In the genomic region with DNA sequence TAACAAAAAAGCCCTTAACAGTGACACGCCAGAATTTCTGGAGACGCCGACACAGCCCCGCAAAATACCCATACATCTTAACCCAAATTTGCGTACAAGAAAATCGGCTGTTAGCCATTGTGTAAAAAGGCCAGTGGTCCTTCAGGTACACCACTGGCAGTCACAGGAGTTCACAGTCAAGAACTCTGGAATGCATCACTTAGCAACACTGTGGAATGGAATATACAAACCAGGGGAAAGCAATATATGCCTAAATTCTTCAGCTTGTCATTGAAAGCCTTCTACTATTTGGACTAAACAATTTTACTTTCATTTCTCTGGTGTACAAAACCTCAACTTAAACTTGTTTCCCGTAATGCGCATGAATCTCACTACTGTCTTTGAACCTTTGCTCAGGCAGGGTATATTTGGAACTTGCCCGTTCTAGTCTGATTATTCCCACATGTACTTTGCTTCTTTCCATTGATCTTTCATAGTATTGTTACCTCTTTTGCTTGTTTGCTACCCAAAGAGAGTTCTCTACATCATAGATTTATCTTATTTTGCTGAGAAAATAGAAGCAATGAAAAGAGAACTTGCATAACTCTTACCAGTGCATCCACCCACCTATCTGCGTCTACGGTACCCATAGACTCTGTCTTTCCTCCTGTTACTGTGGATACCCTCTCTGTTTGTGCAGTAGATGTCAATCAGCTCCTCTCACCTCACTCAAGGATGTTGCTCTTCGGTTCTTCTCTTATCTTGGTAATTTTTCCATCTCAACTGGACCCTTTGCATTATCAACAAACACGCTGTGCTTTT, we compare ENCODE assay signal across 21 cellular contexts. TPM values are rescaled to one million over a fixed set of nuclear protein-coding genes. Genes with fewer than 3 reads are reported as not detected.
A peak's percentile ranks its signal among the peaks of the same experiment; 100 is the strongest.
DNase-seq lines count a peak whose midpoint lies in the region; ATAC-seq and TF ChIP-seq lines count a peak whose summit lies in the region.
"Had no signal": no experiment of that assay in that cellular context is flagged by ENCODE, and none has a peak within 500 bp of the region (broad histone marks: within the 10 kb centered on the region; RNA-seq: fewer than 3 reads in every experiment).

A gene (minus strand): TSS at position 178 of the 801 bp plus-strand sequence. CDS start 60 bp downstream, at position 118.

- no peak for ATAC-seq in central memory CD8-positive, alpha-beta T cell (replicated peaks; ENCODE audit: extremely low read depth, poor library complexity, severe bottlenecking)
- no peak for ATAC-seq in GM19397 (IDR thresholded peaks at IDR 0.05; ENCODE audit: unreplicated experiment)

- no peak for TF ChIP-seq CTCF in neural crest cell (conservative IDR thresholded peaks at IDR 0.05)

- H3K36me3 Mint-ChIP-seq in activated CD4-positive, alpha-beta T cell treated with anti-CD3 and anti-CD28 coated beads, Interleukin-2, amount 10 ng/mL, durations not matched to agents 7 days and 5 days (ENCODE audit: low read depth) = peaks cover 32% of the 10 kb centered on the region
- H3K36me3 Mint-ChIP-seq in central memory CD8-positive, alpha-beta T cell (ENCODE audit: insufficient read depth) = peaks cover 29% of the 10 kb centered on the region
- H3K36me3 Mint-ChIP-seq in neural crest cell (ENCODE audit: low read depth) = peaks cover 2% of the 10 kb centered on the region

- DNase-seq in activated CD4-positive, alpha-beta T cell treated with anti-CD3 and anti-CD28 coated beads, Interleukin-2, amount 10 ng/mL, durations not matched to agents 7 days and 5 days = no peak
- DNase-seq in activated CD4-positive, alpha-beta T cell treated with anti-CD3 and anti-CD28 coated beads, Interleukin-2, amount 50 U/mL, for 1 hour = no peak
- DNase-seq in EH (ENCODE audit: low read depth) = peak; percentile 23
- no peak for DNase-seq in central memory CD8-positive, alpha-beta T cell (ENCODE audit: low spot score in 2 of 2)
- no peak for DNase-seq in neural crest cell (ENCODE audit: low read depth, low spot score)
- no peak for DNase-seq in NCI-H510A (lab: John Stamatoyannopoulos, UW)
- no peak for DNase-seq in epidermal melanocyte (ENCODE audit: insufficient read length, low spot score)
- DNase-seq: activated T-cell treated with anti-CD3 and anti-CD28 coated beads, Interleukin-2, amount 50 U/mL, for 24 hours; adrenal gland; DMS79; effector memory CD4-positive, alpha-beta T cell; MG63; NCI-H1694; NCI-H2227 treated with DMSO at 0.1 percent for 48 hours; PC-9; SJCRH30; T1000 had no signal

- H3K4me1 Mint-ChIP-seq in activated CD4-positive, alpha-beta T cell treated with anti-CD3 and anti-CD28 coated beads, Interleukin-2, amount 10 ng/mL, durations not matched to agents 7 days and 5 days = peaks cover 20% of the 10 kb centered on the region
- H3K4me1 Mint-ChIP-seq in central memory CD8-positive, alpha-beta T cell = peaks cover 10% of the 10 kb centered on the region
- peaks cover 12% of the 10 kb centered on the region for H3K4me1 Mint-ChIP-seq in neural crest cell

- POLR2A ChIA-PET in activated CD4-positive, alpha-beta T cell treated with anti-CD3 and anti-CD28 coated beads, Interleukin-2, amount 10 ng/mL, durations not matched to agents 7 days and 5 days (lab: Charles Lee) = no interaction called here

- H3K4me3 Mint-ChIP-seq in activated CD4-positive, alpha-beta T cell treated with anti-CD3 and anti-CD28 coated beads, Interleukin-2, amount 10 ng/mL, durations not matched to agents 7 days and 5 days = no peak within 1 kb of the TSS
- peak within 1 kb of the TSS; percentile 1 for H3K4me3 Mint-ChIP-seq in central memory CD8-positive, alpha-beta T cell
- no peak within 1 kb of the TSS for H3K4me3 Mint-ChIP-seq in neural crest cell
- H3K4me3 Mint-ChIP-seq: activated T-cell treated with anti-CD3 and anti-CD28 coated beads, Interleukin-2, amount 50 U/mL, for 24 hours; nephron had no signal

- CTCF ChIA-PET in activated CD4-positive, alpha-beta T cell treated with anti-CD3 and anti-CD28 coated beads, Interleukin-2, amount 10 ng/mL, durations not matched to agents 7 days and 5 days (lab: Charles Lee) = interaction anchor here (0.6 to 1.8 kb wide), 3 partner anchors 8 to 234 kb away, joined by 3 to 8 read pairs (median 4); no protein-coding TSS in a partner anchor

- H3K27me3 Mint-ChIP-seq in activated CD4-positive, alpha-beta T cell treated with anti-CD3 and anti-CD28 coated beads, Interleukin-2, amount 10 ng/mL, durations not matched to agents 7 days and 5 days = no peaks in the 10 kb centered on the region
- H3K27me3 Mint-ChIP-seq in central memory CD8-positive, alpha-beta T cell = no peaks in the 10 kb centered on the region
- H3K27me3 Mint-ChIP-seq in neural crest cell (ENCODE audit: low read depth) = no peaks in the 10 kb centered on the region
- H3K27me3 Mint-ChIP-seq: activated T-cell treated with anti-CD3 and anti-CD28 coated beads, Interleukin-2, amount 50 U/mL, for 24 hours had no signal

- H3K9me3 Mint-ChIP-seq in activated CD4-positive, alpha-beta T cell treated with anti-CD3 and anti-CD28 coated beads, Interleukin-2, amount 10 ng/mL, durations not matched to agents 7 days and 5 days = no peaks in the 10 kb centered on the region
- no peaks in the 10 kb centered on the region for H3K9me3 Mint-ChIP-seq in central memory CD8-positive, alpha-beta T cell
- no peaks in the 10 kb centered on the region for H3K9me3 Mint-ChIP-seq in neural crest cell
- H3K9me3 Mint-ChIP-seq: activated T-cell treated with anti-CD3 and anti-CD28 coated beads, Interleukin-2, amount 50 U/mL, for 24 hours; nephron had no signal

- peak within 1 kb of the TSS; percentile 64 for H3K27ac Mint-ChIP-seq in activated CD4-positive, alpha-beta T cell treated with anti-CD3 and anti-CD28 coated beads, Interleukin-2, amount 10 ng/mL, durations not matched to agents 7 days and 5 days
- peak within 1 kb of the TSS; percentile 15 for H3K27ac Mint-ChIP-seq in central memory CD8-positive, alpha-beta T cell (ENCODE audit: low read depth)
- peak within 1 kb of the TSS; percentile 25 for H3K27ac Mint-ChIP-seq in neural crest cell (ENCODE audit: unreplicated experiment)

RNA-seq across cellular contexts. Expression of the gene that starts here (rescaled TPM):
- total RNA-seq in activated CD4-positive, alpha-beta T cell treated with anti-CD3 and anti-CD28 coated beads, Interleukin-2, amount 10 ng/mL, durations not matched to agents 7 days and 5 days = 1 to 10 TPM; 1.8 to 2.3 TPM
- not detected in 2 replicates for total RNA-seq in neural crest cell
- total RNA-seq: A673, adrenal gland, H1, PC-9, SJCRH30 had no signal
